In the genomic region with DNA sequence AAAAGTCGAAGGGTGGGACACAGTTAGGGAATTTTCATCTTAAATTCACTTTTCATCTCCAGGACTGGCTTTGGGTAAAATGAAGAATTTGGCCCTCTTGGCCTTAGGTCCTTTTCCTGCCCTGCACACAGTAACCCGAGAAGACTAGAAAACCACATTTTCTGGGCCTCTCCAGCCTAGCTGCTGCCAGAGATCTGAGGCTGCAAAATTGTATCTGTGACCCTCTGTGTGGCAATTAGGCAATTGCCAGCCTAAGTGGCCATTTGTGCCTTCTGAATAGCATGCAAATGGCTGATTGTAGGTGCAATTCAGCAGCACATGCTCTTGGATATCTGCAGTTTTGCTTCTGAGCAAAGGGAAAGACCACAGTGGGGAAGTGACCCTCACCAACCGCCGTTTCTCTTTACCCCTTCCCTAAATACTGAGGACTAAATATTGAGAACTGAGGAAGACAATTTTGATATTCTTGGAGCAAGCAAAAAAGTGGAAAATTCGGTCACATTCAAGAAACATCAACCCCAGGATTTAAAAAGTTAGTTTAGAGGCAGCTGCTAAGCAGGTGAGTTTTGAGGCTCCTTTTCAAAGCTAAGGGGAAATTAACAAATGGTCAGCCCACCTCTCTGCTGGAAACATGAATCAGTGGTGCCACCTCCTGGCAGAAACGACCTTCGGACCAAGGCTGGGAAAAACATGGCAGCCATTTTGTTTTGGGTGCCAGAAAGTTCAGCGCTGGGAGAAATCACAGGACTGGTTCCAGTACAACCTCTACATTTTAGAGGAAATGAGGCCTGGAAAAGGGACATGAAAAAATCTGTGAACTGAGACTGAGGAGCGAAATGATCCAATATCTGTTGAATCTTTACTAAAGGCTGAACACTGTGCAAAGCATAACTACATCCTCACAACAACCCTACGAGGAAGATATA, we compare ENCODE assay signal across 1 cellular context.
TF ChIP-seq lines count a peak whose summit lies in the region.

No MANE protein-coding gene starts in this region.

TF ChIP-seq in HepG2, 621 proteins besides CTCF, POLR2A, EP300 and RAD21 (continued from another document and continues in another):
- TF ChIP-seq, protein P1, sequence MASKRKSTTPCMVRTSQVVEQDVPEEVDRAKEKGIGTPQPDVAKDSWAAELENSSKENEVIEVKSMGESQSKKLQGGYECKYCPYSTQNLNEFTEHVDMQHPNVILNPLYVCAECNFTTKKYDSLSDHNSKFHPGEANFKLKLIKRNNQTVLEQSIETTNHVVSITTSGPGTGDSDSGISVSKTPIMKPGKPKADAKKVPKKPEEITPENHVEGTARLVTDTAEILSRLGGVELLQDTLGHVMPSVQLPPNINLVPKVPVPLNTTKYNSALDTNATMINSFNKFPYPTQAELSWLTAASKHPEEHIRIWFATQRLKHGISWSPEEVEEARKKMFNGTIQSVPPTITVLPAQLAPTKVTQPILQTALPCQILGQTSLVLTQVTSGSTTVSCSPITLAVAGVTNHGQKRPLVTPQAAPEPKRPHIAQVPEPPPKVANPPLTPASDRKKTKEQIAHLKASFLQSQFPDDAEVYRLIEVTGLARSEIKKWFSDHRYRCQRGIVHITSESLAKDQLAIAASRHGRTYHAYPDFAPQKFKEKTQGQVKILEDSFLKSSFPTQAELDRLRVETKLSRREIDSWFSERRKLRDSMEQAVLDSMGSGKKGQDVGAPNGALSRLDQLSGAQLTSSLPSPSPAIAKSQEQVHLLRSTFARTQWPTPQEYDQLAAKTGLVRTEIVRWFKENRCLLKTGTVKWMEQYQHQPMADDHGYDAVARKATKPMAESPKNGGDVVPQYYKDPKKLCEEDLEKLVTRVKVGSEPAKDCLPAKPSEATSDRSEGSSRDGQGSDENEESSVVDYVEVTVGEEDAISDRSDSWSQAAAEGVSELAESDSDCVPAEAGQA (IDR thresholded peaks at IDR 0.05; ENCODE audit: low read depth) = peak; percentile 75
- TF ChIP-seq, protein P1 (CRISPR knock-in tag; IDR thresholded peaks at IDR 0.05; ENCODE audit: borderline replicate concordance) = no peak
- TF ChIP-seq AGO2 (optimal IDR thresholded peaks at IDR 0.05; ENCODE audit: low read depth, low read length) (no peak), HOXA3 (CRISPR knock-in tag; IDR thresholded peaks at IDR 0.05) (peak; percentile 66), GTF3A (CRISPR knock-in tag; conservative IDR thresholded peaks at IDR 0.05) (no peak), EHMT2 (IDR thresholded peaks at IDR 0.05; ENCODE audit: borderline replicate concordance, low read depth, low read length) (peak; percentile 90), STAG1 (CRISPR knock-in tag; IDR thresholded peaks at IDR 0.05) (peak; percentile 85), CEBPG (CRISPR knock-in tag; IDR thresholded peaks at IDR 0.05) (0 out of 2 replicates have a peak, but pooled peaks have one; percentile 4), KLF6 (CRISPR knock-in tag; IDR thresholded peaks at IDR 0.05) (no peak), ZNF180 (CRISPR knock-in tag; IDR thresholded peaks at IDR 0.05; ENCODE audit: borderline replicate concordance, low read depth) (no peak), HMG20A (CRISPR knock-in tag; IDR thresholded peaks at IDR 0.05; ENCODE audit: borderline replicate concordance) (no peak), CCDC6 (CRISPR knock-in tag; IDR thresholded peaks at IDR 0.05) (no peak), ZNF484 (CRISPR knock-in tag; IDR thresholded peaks at IDR 0.05; ENCODE audit: borderline replicate concordance, low read depth) (no peak), ZMYM4 (CRISPR knock-in tag; IDR thresholded peaks at IDR 0.05) (peak; percentile 70; the same call in 1 of the 2 replicates), HOXD1 (CRISPR knock-in tag; IDR thresholded peaks at IDR 0.05) (no peak), POLR2G (IDR thresholded peaks at IDR 0.05; ENCODE audit: low read depth, low read length) (no peak), ZNF660 (CRISPR knock-in tag; IDR thresholded peaks at IDR 0.05; ENCODE audit: borderline replicate concordance, low read depth) (no peak), SIX4 (CRISPR knock-in tag; IDR thresholded peaks at IDR 0.05) (no peak), RAD51 (IDR thresholded peaks at IDR 0.05; ENCODE audit: borderline replicate concordance) (no peak), XRCC5 (optimal IDR thresholded peaks at IDR 0.05; ENCODE audit: low read length) (peak; percentile 39), CBX5 (CRISPR knock-in tag; IDR thresholded peaks at IDR 0.05; ENCODE audit: borderline replicate concordance) (0 out of 2 replicates have a peak, but pooled peaks have one; percentile 31), ZNF644 (CRISPR knock-in tag; IDR thresholded peaks at IDR 0.05; ENCODE audit: low read depth) (peak; percentile 70), ZNF501 (CRISPR knock-in tag; IDR thresholded peaks at IDR 0.05) (0 out of 2 replicates have a peak, but pooled peaks have one; percentile 39), ZNF720 (CRISPR knock-in tag; IDR thresholded peaks at IDR 0.05) (no peak), RBM39 (IDR thresholded peaks at IDR 0.05; ENCODE audit: low read depth, low read length, poor library complexity, severe bottlenecking) (no peak), ZNF138 (CRISPR knock-in tag; IDR thresholded peaks at IDR 0.05; ENCODE audit: low read depth) (no peak), YY1 (IDR thresholded peaks at IDR 0.05; ENCODE audit: insufficient read depth, insufficient replicate concordance, low read depth, low read length) (peak; percentile 91), JUN (CRISPR knock-in tag; IDR thresholded peaks at IDR 0.05) (no peak), FOXO1 (CRISPR knock-in tag; IDR thresholded peaks at IDR 0.05) (no peak)
- TF ChIP-seq, protein P2, sequence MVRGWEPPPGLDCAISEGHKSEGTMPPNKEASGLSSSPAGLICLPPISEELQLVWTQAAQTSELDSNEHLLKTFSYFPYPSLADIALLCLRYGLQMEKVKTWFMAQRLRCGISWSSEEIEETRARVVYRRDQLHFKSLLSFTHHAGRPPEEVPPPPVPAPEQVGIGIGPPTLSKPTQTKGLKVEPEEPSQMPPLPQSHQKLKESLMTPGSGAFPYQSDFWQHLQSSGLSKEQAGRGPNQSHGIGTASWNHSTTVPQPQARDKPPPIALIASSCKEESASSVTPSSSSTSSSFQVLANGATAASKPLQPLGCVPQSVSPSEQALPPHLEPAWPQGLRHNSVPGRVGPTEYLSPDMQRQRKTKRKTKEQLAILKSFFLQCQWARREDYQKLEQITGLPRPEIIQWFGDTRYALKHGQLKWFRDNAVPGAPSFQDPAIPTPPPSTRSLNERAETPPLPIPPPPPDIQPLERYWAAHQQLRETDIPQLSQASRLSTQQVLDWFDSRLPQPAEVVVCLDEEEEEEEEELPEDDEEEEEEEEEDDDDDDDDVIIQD (CRISPR knock-in tag; IDR thresholded peaks at IDR 0.05; ENCODE audit: low read depth) = 0 out of 2 replicates have a peak, but pooled peaks have one; percentile 47
- TF ChIP-seq, protein P3, sequence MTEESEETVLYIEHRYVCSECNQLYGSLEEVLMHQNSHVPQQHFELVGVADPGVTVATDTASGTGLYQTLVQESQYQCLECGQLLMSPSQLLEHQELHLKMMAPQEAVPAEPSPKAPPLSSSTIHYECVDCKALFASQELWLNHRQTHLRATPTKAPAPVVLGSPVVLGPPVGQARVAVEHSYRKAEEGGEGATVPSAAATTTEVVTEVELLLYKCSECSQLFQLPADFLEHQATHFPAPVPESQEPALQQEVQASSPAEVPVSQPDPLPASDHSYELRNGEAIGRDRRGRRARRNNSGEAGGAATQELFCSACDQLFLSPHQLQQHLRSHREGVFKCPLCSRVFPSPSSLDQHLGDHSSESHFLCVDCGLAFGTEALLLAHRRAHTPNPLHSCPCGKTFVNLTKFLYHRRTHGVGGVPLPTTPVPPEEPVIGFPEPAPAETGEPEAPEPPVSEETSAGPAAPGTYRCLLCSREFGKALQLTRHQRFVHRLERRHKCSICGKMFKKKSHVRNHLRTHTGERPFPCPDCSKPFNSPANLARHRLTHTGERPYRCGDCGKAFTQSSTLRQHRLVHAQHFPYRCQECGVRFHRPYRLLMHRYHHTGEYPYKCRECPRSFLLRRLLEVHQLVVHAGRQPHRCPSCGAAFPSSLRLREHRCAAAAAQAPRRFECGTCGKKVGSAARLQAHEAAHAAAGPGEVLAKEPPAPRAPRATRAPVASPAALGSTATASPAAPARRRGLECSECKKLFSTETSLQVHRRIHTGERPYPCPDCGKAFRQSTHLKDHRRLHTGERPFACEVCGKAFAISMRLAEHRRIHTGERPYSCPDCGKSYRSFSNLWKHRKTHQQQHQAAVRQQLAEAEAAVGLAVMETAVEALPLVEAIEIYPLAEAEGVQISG (CRISPR knock-in tag; IDR thresholded peaks at IDR 0.05) = 0 out of 2 replicates have a peak, but pooled peaks have one; percentile 22
- TF ChIP-seq, protein P4, sequence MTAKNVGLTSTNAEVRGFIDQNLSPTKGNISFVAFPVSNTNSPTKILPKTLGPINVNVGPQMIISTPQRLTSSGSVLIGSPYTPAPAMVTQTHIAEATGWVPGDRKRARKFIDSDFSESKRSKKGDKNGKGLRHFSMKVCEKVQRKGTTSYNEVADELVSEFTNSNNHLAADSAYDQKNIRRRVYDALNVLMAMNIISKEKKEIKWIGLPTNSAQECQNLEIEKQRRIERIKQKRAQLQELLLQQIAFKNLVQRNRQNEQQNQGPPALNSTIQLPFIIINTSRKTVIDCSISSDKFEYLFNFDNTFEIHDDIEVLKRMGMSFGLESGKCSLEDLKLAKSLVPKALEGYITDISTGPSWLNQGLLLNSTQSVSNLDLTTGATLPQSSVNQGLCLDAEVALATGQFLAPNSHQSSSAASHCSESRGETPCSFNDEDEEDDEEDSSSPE (CRISPR knock-in tag; IDR thresholded peaks at IDR 0.05) = no peak
- TF ChIP-seq, protein P5, sequence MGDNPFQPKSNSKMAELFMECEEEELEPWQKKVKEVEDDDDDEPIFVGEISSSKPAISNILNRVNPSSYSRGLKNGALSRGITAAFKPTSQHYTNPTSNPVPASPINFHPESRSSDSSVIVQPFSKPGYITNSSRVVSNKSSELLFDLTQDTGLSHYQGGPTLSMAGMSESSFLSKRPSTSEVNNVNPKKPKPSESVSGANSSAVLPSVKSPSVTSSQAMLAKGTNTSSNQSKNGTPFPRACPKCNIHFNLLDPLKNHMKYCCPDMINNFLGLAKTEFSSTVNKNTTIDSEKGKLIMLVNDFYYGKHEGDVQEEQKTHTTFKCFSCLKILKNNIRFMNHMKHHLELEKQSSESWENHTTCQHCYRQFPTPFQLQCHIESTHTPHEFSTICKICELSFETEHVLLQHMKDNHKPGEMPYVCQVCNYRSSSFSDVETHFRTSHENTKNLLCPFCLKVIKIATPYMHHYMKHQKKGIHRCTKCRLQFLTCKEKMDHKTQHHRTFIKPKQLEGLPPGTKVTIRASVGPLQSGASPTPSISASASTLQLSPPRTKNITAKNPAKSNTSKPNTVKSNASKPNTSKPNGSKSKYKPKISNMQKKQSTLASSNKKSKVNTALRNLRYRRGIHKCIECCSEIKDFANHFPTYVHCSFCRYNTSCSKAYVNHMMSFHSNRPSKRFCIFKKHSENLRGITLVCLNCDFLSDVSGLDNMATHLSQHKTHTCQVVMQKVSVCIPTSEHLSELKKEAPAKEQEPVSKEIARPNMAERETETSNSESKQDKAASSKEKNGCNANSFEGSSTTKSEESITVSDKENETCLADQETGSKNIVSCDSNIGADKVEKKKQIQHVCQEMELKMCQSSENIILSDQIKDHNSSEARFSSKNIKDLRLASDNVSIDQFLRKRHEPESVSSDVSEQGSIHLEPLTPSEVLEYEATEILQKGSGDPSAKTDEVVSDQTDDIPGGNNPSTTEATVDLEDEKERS (CRISPR knock-in tag; IDR thresholded peaks at IDR 0.05) = peak; percentile 80; the same call in 1 of the 2 replicates
- TF ChIP-seq, protein P6, sequence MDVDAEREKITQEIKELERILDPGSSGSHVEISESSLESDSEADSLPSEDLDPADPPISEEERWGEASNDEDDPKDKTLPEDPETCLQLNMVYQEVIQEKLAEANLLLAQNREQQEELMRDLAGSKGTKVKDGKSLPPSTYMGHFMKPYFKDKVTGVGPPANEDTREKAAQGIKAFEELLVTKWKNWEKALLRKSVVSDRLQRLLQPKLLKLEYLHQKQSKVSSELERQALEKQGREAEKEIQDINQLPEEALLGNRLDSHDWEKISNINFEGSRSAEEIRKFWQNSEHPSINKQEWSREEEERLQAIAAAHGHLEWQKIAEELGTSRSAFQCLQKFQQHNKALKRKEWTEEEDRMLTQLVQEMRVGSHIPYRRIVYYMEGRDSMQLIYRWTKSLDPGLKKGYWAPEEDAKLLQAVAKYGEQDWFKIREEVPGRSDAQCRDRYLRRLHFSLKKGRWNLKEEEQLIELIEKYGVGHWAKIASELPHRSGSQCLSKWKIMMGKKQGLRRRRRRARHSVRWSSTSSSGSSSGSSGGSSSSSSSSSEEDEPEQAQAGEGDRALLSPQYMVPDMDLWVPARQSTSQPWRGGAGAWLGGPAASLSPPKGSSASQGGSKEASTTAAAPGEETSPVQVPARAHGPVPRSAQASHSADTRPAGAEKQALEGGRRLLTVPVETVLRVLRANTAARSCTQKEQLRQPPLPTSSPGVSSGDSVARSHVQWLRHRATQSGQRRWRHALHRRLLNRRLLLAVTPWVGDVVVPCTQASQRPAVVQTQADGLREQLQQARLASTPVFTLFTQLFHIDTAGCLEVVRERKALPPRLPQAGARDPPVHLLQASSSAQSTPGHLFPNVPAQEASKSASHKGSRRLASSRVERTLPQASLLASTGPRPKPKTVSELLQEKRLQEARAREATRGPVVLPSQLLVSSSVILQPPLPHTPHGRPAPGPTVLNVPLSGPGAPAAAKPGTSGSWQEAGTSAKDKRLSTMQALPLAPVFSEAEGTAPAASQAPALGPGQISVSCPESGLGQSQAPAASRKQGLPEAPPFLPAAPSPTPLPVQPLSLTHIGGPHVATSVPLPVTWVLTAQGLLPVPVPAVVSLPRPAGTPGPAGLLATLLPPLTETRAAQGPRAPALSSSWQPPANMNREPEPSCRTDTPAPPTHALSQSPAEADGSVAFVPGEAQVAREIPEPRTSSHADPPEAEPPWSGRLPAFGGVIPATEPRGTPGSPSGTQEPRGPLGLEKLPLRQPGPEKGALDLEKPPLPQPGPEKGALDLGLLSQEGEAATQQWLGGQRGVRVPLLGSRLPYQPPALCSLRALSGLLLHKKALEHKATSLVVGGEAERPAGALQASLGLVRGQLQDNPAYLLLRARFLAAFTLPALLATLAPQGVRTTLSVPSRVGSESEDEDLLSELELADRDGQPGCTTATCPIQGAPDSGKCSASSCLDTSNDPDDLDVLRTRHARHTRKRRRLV (CRISPR knock-in tag; IDR thresholded peaks at IDR 0.05) = no peak
